In the genomic region with DNA sequence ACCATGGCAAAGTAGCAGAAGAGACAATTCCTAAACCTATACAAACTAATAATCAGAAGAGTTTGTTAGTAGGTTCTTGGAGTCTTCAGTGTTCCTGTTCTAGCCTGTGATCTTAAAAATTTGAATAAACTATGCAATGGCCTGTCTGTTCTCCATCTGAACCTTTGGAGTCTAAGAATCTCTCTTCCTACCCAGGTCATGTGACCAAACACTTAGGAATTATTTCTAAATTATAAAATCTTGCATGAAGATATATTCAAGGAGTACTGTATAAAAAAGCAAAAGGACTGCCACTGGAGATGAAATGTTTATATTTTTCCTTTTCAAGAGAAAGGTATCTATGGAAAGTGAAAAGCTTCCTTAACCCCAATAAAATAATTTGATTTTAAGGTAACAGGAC, we compare ENCODE assay signal across 11 cellular contexts. TPM values are rescaled to one million over a fixed set of nuclear protein-coding genes. Genes with fewer than 3 reads are reported as not detected.
DNase-seq lines count a peak whose midpoint lies in the region; ATAC-seq and TF ChIP-seq lines count a peak whose summit lies in the region.
"Had no signal": no experiment of that assay in that cellular context is flagged by ENCODE, and none has a peak within 500 bp of the region (broad histone marks: within the 10 kb centered on the region; RNA-seq: fewer than 3 reads in every experiment).

No MANE protein-coding gene starts in this region.

- no peaks in the 10 kb centered on the region for H3K9me3 Mint-ChIP-seq in activated CD8-positive, alpha-beta memory T cell treated with anti-CD3 and anti-CD28 coated beads, Interleukin-2, amount 10 ng/mL, durations not matched to agents 7 days and 5 days (ENCODE audit: low read depth)
- no peaks in the 10 kb centered on the region for H3K9me3 Mint-ChIP-seq in central memory CD8-positive, alpha-beta T cell

- H3K27me3 Mint-ChIP-seq in activated CD8-positive, alpha-beta memory T cell treated with anti-CD3 and anti-CD28 coated beads, Interleukin-2, amount 10 ng/mL, durations not matched to agents 7 days and 5 days = no peaks in the 10 kb centered on the region
- peaks cover 18% of the 10 kb centered on the region for H3K27me3 Mint-ChIP-seq in central memory CD8-positive, alpha-beta T cell

- H3K4me3 ChIP-seq in OCI-LY7 (ENCODE audit: low read depth, low read length, poor library complexity, severe bottlenecking) (peak overlapping the region; percentile 92), skeletal muscle satellite cell (ENCODE audit: low read length) (peak overlapping the region; percentile 94), body of pancreas (no peak overlapping the region)

- no peak for ATAC-seq in activated CD8-positive, alpha-beta memory T cell treated with anti-CD3 and anti-CD28 coated beads, Interleukin-2, amount 10 ng/mL, durations not matched to agents 7 days and 5 days
- ATAC-seq in central memory CD8-positive, alpha-beta T cell (replicated peaks; ENCODE audit: extremely low read depth, poor library complexity, severe bottlenecking) = no peak
- ATAC-seq in body of pancreas (no peak), GM18873 (IDR thresholded peaks at IDR 0.05; ENCODE audit: low FRiP score, unreplicated experiment) (no peak)
- ATAC-seq: heart left ventricle had no signal

- no peak overlapping the region for H3K9ac ChIP-seq in skeletal muscle satellite cell (ENCODE audit: low read depth, low read length)

- peaks cover 70% of the 10 kb centered on the region for H3K79me2 ChIP-seq in OCI-LY7 (ENCODE audit: insufficient read depth, low read depth, low read length)

- peaks cover 57% of the 10 kb centered on the region for H3K4me1 Mint-ChIP-seq in activated CD8-positive, alpha-beta memory T cell treated with anti-CD3 and anti-CD28 coated beads, Interleukin-2, amount 10 ng/mL, durations not matched to agents 7 days and 5 days
- H3K4me1 Mint-ChIP-seq in central memory CD8-positive, alpha-beta T cell = peaks cover 30% of the 10 kb centered on the region

- H3K27me3 ChIP-seq in skeletal muscle satellite cell (ENCODE audit: control insufficient read depth, insufficient read depth, low read length) = no peaks in the 10 kb centered on the region
- H3K27me3 ChIP-seq in body of pancreas = peaks cover 5 to 21% of the 10 kb centered on the region in 2 donors

- intact Hi-C loops in OCI-LY7 (cut with micrococcal nuclease; ENCODE audit: unreplicated experiment) = no loop called here
- intact Hi-C loops in body of pancreas (cut with DNase I) = no loop called here

- H2AFZ ChIP-seq in OCI-LY7 (ENCODE audit: low read length) = no peak overlapping the region

- POLR2A ChIA-PET in OCI-LY7 (lab: Charles Lee) = interaction anchor here (1.0 kb wide), 1 partner anchor 23 kb away, joined by 3 read pairs; no protein-coding TSS in a partner anchor

- DNase-seq in activated CD8-positive, alpha-beta memory T cell treated with anti-CD3 and anti-CD28 coated beads, Interleukin-2, amount 10 ng/mL, durations not matched to agents 7 days and 5 days = no peak
- DNase-seq in activated CD8-positive, alpha-beta memory T cell treated with anti-CD3 and anti-CD28 coated beads, Interleukin-2, amount 50 U/mL, for 48 hours = no peak
- DNase-seq in OCI-LY7 (ENCODE audit: low spot score) (no peak), body of pancreas (no peak), NCI-H82 (lab: John Stamatoyannopoulos, UW) (no peak)
- no peak for DNase-seq in central memory CD8-positive, alpha-beta T cell (ENCODE audit: low spot score in 2 of 2)
- DNase-seq: activated gamma-delta T cell treated with Interleukin-2 at 50 U/mL for 16 hours, dermis blood vessel endothelial cell, heart left ventricle had no signal

- H3K4me2 ChIP-seq in OCI-LY7 (ENCODE audit: low read length) = peak overlapping the region; percentile 95
- peak overlapping the region; percentile 92 for H3K4me2 ChIP-seq in skeletal muscle satellite cell (ENCODE audit: low read length)

- BruUV-seq in OCI-LY7 (replicated peaks; lab: Mats Ljungman, UMichigan) = no TSS peak

- H3K36me3 ChIP-seq in OCI-LY7 (ENCODE audit: insufficient read depth, low read length) = peaks cover 66% of the 10 kb centered on the region
- peaks cover 9% of the 10 kb centered on the region for H3K36me3 ChIP-seq in skeletal muscle satellite cell (ENCODE audit: insufficient read depth, low read length)
- H3K36me3 ChIP-seq in body of pancreas (replicated peaks in 1 of 2; ENCODE audit: insufficient read depth in 1 of 2, low read depth in 2 of 2) = no peaks in the 10 kb centered on the region
- H3K36me3 ChIP-seq: heart left ventricle had no signal

- peak overlapping the region; percentile 93 for H3K27ac Mint-ChIP-seq in activated CD8-positive, alpha-beta memory T cell treated with anti-CD3 and anti-CD28 coated beads, Interleukin-2, amount 10 ng/mL, durations not matched to agents 7 days and 5 days
- H3K27ac Mint-ChIP-seq in central memory CD8-positive, alpha-beta T cell (ENCODE audit: low read depth) = no peak overlapping the region

- peaks cover 46% of the 10 kb centered on the region for H4K20me1 ChIP-seq in OCI-LY7 (ENCODE audit: insufficient read depth, low read length)

- TF ChIP-seq CTCF in OCI-LY7 (conservative IDR thresholded peaks at IDR 0.05; ENCODE audit: low read length) (no peak), body of pancreas (IDR thresholded peaks at IDR 0.05) (no peak)

- H3K36me3 Mint-ChIP-seq in activated CD8-positive, alpha-beta memory T cell treated with anti-CD3 and anti-CD28 coated beads, Interleukin-2, amount 10 ng/mL, durations not matched to agents 7 days and 5 days = peaks cover 60% of the 10 kb centered on the region
- H3K36me3 Mint-ChIP-seq in central memory CD8-positive, alpha-beta T cell (ENCODE audit: insufficient read depth) = peaks cover 9% of the 10 kb centered on the region

- TF ChIP-seq POLR2A in body of pancreas (IDR thresholded peaks at IDR 0.05) = no peak

- H3K9me3 ChIP-seq in OCI-LY7 (ENCODE audit: low read length) (no peaks in the 10 kb centered on the region), skeletal muscle satellite cell (replicated peaks; ENCODE audit: low read length) (no peaks in the 10 kb centered on the region), body of pancreas (no peaks in the 10 kb centered on the region)
- H3K9me3 ChIP-seq: heart left ventricle had no signal

- no peaks in the 10 kb centered on the region for H3K9me2 ChIP-seq in OCI-LY7 (ENCODE audit: insufficient read depth, low read length)

- no peak overlapping the region for H3K27ac ChIP-seq in OCI-LY7 (ENCODE audit: low read depth, low read length, poor library complexity, severe bottlenecking)
- no peak overlapping the region for H3K27ac ChIP-seq in body of pancreas
- H3K27ac ChIP-seq: heart left ventricle had no signal

- CTCF ChIA-PET in activated CD8-positive, alpha-beta memory T cell treated with anti-CD3 and anti-CD28 coated beads, Interleukin-2, amount 10 ng/mL, durations not matched to agents 7 days and 5 days (lab: Charles Lee) = interaction anchor here (1.1 to 2.6 kb wide), 3 partner anchors 11 to 27 kb away, joined by 3 to 11 read pairs (median 3); no protein-coding TSS in a partner anchor
- CTCF ChIA-PET in OCI-LY7 (lab: Charles Lee; ENCODE audit: unreplicated experiment) = no interaction called here

- peak overlapping the region; percentile 98 for H3K4me3 Mint-ChIP-seq in activated CD8-positive, alpha-beta memory T cell treated with anti-CD3 and anti-CD28 coated beads, Interleukin-2, amount 10 ng/mL, durations not matched to agents 7 days and 5 days
- peak overlapping the region; percentile 85 for H3K4me3 Mint-ChIP-seq in central memory CD8-positive, alpha-beta T cell

- H3K4me1 ChIP-seq in OCI-LY7 (ENCODE audit: insufficient read depth, low read length, poor library complexity, severe bottlenecking) (peaks cover 38% of the 10 kb centered on the region), skeletal muscle satellite cell (ENCODE audit: control insufficient read depth, insufficient read depth, low read length) (peaks cover 26% of the 10 kb centered on the region), body of pancreas (peaks cover 17% of the 10 kb centered on the region)

RNA-seq across cellular contexts. Expression of a gene that starts 2.4 kb away (rescaled TPM):
- total RNA-seq in activated CD8-positive, alpha-beta memory T cell treated with anti-CD3 and anti-CD28 coated beads, Interleukin-2, amount 10 ng/mL, durations not matched to agents 7 days and 5 days = 100 to 1,000 TPM; 333 to 418 TPM
- 139 and 165 TPM in 2 replicates for total RNA-seq in OCI-LY7 (2014; rRNA removed; shearing (Covaris generic))
- total RNA-seq in OCI-LY7 (2022) (192 and 217 TPM in 2 replicates), body of pancreas (under 1 TPM; under 0.01 to 0.33 TPM)
- 11.9 and 20.5 TPM in 2 replicates for total RNA-seq in skeletal muscle satellite cell (2012; rRNA removed)

Comparison
In these comparisons a context has a peak if more than half of its experiments do, and no peak if none do; other contexts are left out.
1. H3K4me3 ChIP-seq: peak in OCI-LY7 (single experiment) and skeletal muscle satellite cell (single experiment); none in body of pancreas (0 of 2).
2. RNA of a gene that starts 2.4 kb away (total RNA-seq): 333 to 418 TPM in activated CD8-positive, alpha-beta memory T cell treated with anti-CD3 and anti-CD28 coated beads, Interleukin-2, amount 10 ng/mL, durations not matched to agents 7 days and 5 days and 139 to 217 TPM in OCI-LY7; under 0.01 to 0.33 TPM in body of pancreas; every median in the first group is over 100 times any median in the second.